Comparison of ENCODE assay signal across 14 cellular contexts in the genomic region with DNA sequence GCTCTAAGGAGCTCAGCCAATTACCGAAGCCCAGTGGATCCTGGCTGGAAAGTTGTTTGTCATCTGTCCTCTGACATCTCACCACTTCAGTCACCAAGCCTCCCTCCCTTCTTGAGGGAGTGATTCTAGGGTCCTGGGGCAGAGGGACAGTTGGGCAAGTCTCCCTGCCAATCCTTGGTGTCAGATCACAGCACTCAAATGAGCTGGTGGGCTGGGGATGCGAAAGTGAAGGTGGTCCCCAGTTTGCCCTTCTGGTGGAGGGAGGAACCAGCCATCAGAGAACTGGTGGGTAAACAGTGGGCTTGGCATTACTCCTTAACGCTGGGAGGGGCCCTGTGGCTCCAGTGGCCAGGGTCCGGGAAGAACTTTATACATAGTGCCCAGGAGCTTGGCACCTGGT. TPM values are rescaled to one million over a fixed set of nuclear protein-coding genes. Genes with fewer than 3 reads are reported as not detected.
A peak's percentile ranks its signal among the peaks of the same experiment; 100 is the strongest.
DNase-seq lines count a peak whose midpoint lies in the region; ATAC-seq and TF ChIP-seq lines count a peak whose summit lies in the region.
"Had no signal": no experiment of that assay in that cellular context is flagged by ENCODE, and none has a peak within 500 bp of the region (broad histone marks: within the 10 kb centered on the region; RNA-seq: fewer than 3 reads in every experiment).

No MANE protein-coding gene starts in this region.

- H3K36me3 ChIP-seq in WERI-Rb-1: no peaks in the 10 kb centered on the region

- H3K27ac ChIP-seq in WERI-Rb-1 (peak overlapping the region; percentile 49; the same call in 1 of the 2 replicates), angular gyrus (ENCODE audit: low read depth, low read length) (peak overlapping the region; percentile 54), temporal lobe (ENCODE audit: low read depth, low read length) (peak overlapping the region; percentile 62)
- H3K27ac ChIP-seq: C4-2B, HL-60 had no signal

- H3K9me3 ChIP-seq in WERI-Rb-1 (ENCODE audit: severe bottlenecking): peaks cover 3% of the 10 kb centered on the region
- H3K9me3 ChIP-seq: Caco-2 had no signal

- TF ChIP-seq CTCF in WERI-Rb-1 (IDR thresholded peaks at IDR 0.05; ENCODE audit: low read depth, low read length): no peak

- H3K4me3 ChIP-seq in WERI-Rb-1 (ENCODE audit: low read depth, low read length): no peak overlapping the region
- H3K4me3 ChIP-seq: GM23338 had no signal

- DNase-seq in WERI-Rb-1: no peak
- peak; percentile 24 for DNase-seq in left lobe of liver (ENCODE audit: low spot score)
- no peak for DNase-seq in NCI-H187 treated with DMSO at 0.1 percent for 48 hours (lab: John Stamatoyannopoulos, UW)
- no peak for DNase-seq in effector CD8-positive, alpha-beta T cell (lab: John Stamatoyannopoulos, UW)
- DNase-seq: ACHN; CD4-positive, alpha-beta T cell; HCEC 1CT had no signal

- ATAC-seq in left lobe of liver (no peak), HG03280 (IDR thresholded peaks at IDR 0.05; ENCODE audit: unreplicated experiment) (no peak)
- ATAC-seq: GM23338 had no signal

- H3K27me3 ChIP-seq in WERI-Rb-1 (ENCODE audit: insufficient read depth, low read depth, severe bottlenecking): peaks cover 2% of the 10 kb centered on the region

RNA-seq across cellular contexts. Expression of a gene that starts 4.4 kb away (rescaled TPM):
- total RNA-seq in left lobe of liver: not detected
- 19.4 TPM for total RNA-seq in temporal lobe
- total RNA-seq: Caco-2; CD4-positive, alpha-beta T cell had no signal

Comparison
In these comparisons a context has a peak if more than half of its experiments do, and no peak if none do; other contexts are left out.
1. RNA of a gene that starts 4.4 kb away (total RNA-seq): 19.4 TPM in temporal lobe (single experiment); not detected in left lobe of liver (single experiment); every median in the first group is over 10 times any median in the second.
2. Peak in every context shown above with its lines, with median percentiles within 50 percentile points of each other: H3K27ac ChIP-seq.